10 cellular contexts compared by ENCODE assay signal in the genomic region with DNA sequence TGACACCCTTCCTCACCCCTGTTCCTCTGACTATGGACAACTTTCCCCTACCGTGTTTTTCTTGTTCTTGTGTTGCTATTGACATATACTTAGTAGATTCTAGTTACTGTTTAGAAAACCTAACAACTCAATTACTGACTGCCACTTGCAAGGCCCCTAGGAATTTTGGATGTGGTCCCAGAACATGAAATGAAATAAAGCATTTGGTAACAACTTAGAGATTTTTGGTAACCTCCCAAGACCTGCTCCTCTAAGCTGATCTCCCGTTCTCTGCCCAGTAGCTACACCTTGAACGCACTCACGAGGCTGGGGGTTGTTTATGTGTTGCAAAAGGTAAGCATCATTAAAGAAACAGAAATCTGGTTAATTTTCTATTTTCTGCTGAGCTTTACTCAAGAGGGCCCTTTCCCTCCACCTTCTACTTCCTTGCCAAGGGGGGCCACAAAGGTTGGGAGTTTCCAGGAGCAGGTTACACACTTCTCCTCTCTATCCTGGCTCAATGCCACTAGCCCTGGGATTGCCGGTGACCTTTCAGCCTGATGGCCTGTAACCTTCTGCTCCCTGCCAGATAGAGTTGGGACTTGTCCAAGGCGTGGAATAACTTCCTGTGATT. TPM values are rescaled to one million over a fixed set of nuclear protein-coding genes. Genes with fewer than 3 reads are reported as not detected.
DNase-seq lines count a peak whose midpoint lies in the region; ATAC-seq and TF ChIP-seq lines count a peak whose summit lies in the region.
"Had no signal": no experiment of that assay in that cellular context is flagged by ENCODE, and none has a peak within 500 bp of the region (broad histone marks: within the 10 kb centered on the region; RNA-seq: fewer than 3 reads in every experiment).

No MANE protein-coding gene starts in this region.

- H3K9me3 Mint-ChIP-seq in HFFc6, result no peaks in the 10 kb centered on the region
- H3K9me3 Mint-ChIP-seq: activated CD4-positive, alpha-beta T cell treated with anti-CD3 and anti-CD28 coated beads, Interleukin-2, amount 10 ng/mL, durations not matched to agents 7 days and 5 days had no signal

- no peaks in the 10 kb centered on the region for H3K27me3 Mint-ChIP-seq in HFFc6 (ENCODE audit: insufficient read depth)
- H3K27me3 Mint-ChIP-seq: activated CD4-positive, alpha-beta T cell treated with anti-CD3 and anti-CD28 coated beads, Interleukin-2, amount 10 ng/mL, durations not matched to agents 7 days and 5 days had no signal

- no peaks in the 10 kb centered on the region for H3K9me3 ChIP-seq in left ventricle myocardium inferior (replicated peaks)
- H3K9me3 ChIP-seq in skeletal muscle tissue (ENCODE audit: control insufficient read depth in 3 of 3, low read length in 3 of 3), result no peaks in the 10 kb centered on the region

- H3K36me3 ChIP-seq in left ventricle myocardium inferior (no peaks in the 10 kb centered on the region), skeletal muscle tissue (ENCODE audit: control insufficient read depth in 3 of 3, insufficient read depth in 3 of 3, low read length in 3 of 3) (no peaks in the 10 kb centered on the region)

- peak; percentile 71 for DNase-seq in HFFc6
- peak; percentile 74 for DNase-seq in amniotic epithelial cell (ENCODE audit: low read depth)
- peak; percentile 46 for DNase-seq in left ventricle myocardium inferior
- DNase-seq in activated naive CD4-positive, alpha-beta T cell treated with anti-CD3 and anti-CD28 coated beads, Interleukin-2, amount 50 U/mL, for 16 hours, result no peak
- DNase-seq in NCI-H510A (lab: John Stamatoyannopoulos, UW), result no peak
- DNase-seq: activated CD4-positive, alpha-beta T cell treated with anti-CD3 and anti-CD28 coated beads, Interleukin-2, amount 10 ng/mL, durations not matched to agents 7 days and 5 days had no signal

- no peak for TF ChIP-seq CTCF in HFFc6 (IDR thresholded peaks at IDR 0.05)
- TF ChIP-seq CTCF in left ventricle myocardium inferior (IDR thresholded peaks at IDR 0.05; ENCODE audit: borderline replicate concordance), result no peak

- no peaks in the 10 kb centered on the region for H3K36me3 Mint-ChIP-seq in HFFc6 (ENCODE audit: low read depth)

- no peak overlapping the region for H3K9ac ChIP-seq in skeletal muscle tissue (ENCODE audit: low read depth in 1 of 3, low read length in 3 of 3)

- H3K4me3 Mint-ChIP-seq in HFFc6, result no peak overlapping the region
- H3K4me3 Mint-ChIP-seq: activated CD4-positive, alpha-beta T cell treated with anti-CD3 and anti-CD28 coated beads, Interleukin-2, amount 10 ng/mL, durations not matched to agents 7 days and 5 days had no signal

- peak overlapping the region; percentile 74 for H3K27ac Mint-ChIP-seq in HFFc6

- H3K27ac ChIP-seq in left ventricle myocardium inferior (replicated peaks) (peak overlapping the region; percentile 89), skeletal muscle tissue (ENCODE audit: low read depth, low read length) (peak overlapping the region; percentile 39)
- H3K27ac ChIP-seq: epithelial cell of prostate had no signal

- H3K4me3 ChIP-seq in left ventricle myocardium inferior (peak overlapping the region; percentile 6), skeletal muscle tissue (ENCODE audit: low read length in 3 of 3) (no peak overlapping the region)

- intact Hi-C loops in left ventricle myocardium inferior (cut with micrococcal nuclease), result no loop called here

- H3K4me1 Mint-ChIP-seq in HFFc6 (ENCODE audit: low read depth), result peaks cover 90% of the 10 kb centered on the region

- H3K4me1 ChIP-seq in left ventricle myocardium inferior (peaks cover 100% of the 10 kb centered on the region), skeletal muscle tissue (ENCODE audit: control insufficient read depth in 3 of 3, insufficient read depth in 3 of 3, low read length in 3 of 3) (peaks cover 48 to 62% (median 62%) of the 10 kb centered on the region in 3 donors)

- H3K27me3 ChIP-seq in left ventricle myocardium inferior (ENCODE audit: low read depth) (no peaks in the 10 kb centered on the region), skeletal muscle tissue (ENCODE audit: control insufficient read depth in 3 of 3, insufficient read depth in 3 of 3, low read length in 3 of 3) (no peaks in the 10 kb centered on the region)

- ATAC-seq in HG03045 (IDR thresholded peaks at IDR 0.05; ENCODE audit: unreplicated experiment), result no peak
- ATAC-seq in HG03460 (IDR thresholded peaks at IDR 0.05; ENCODE audit: unreplicated experiment), result no peak

RNA-seq across cellular contexts. Expression of gene GAB3, which starts 20.5 kb away (rescaled TPM):
- under 1 TPM; 0.05 to 0.50 (median 0.16) TPM for total RNA-seq in HFFc6 (2021; fragmentation: NEBNext Ultra II Directional; extraction: Animal tissue kit (Norgen Biotek cat#: 25700))
- total RNA-seq in left ventricle myocardium inferior (14.8 TPM), skeletal muscle tissue (5.7 TPM)

RNA-seq across cellular contexts. Expression of gene DKC1, which starts 32.3 kb away (rescaled TPM):
- total RNA-seq in HFFc6 (2021; fragmentation: NEBNext Ultra II Directional; extraction: Animal tissue kit (Norgen Biotek cat#: 25700)), result 10 to 100 TPM; 44.6 to 55.5 (median 51.1) TPM
- total RNA-seq in left ventricle myocardium inferior, result 18.0 TPM
- total RNA-seq in skeletal muscle tissue, result 18.3 TPM

Comparison
In these comparisons a context has a peak if more than half of its experiments do, and no peak if none do; other contexts are left out.
1. DNase-seq: peak in HFFc6 (single experiment), amniotic epithelial cell (single experiment) and left ventricle myocardium inferior (single experiment); none in activated naive CD4-positive, alpha-beta T cell treated with anti-CD3 and anti-CD28 coated beads, Interleukin-2, amount 50 U/mL, for 16 hours (single experiment) and NCI-H510A (single experiment).